In genomic region chr7:155491812-155492211, GRCh38 we compare ENCODE assay signal across 19 cellular contexts. TPM values are rescaled to one million over a fixed set of nuclear protein-coding genes. Genes with fewer than 3 reads are reported as not detected.
A peak's percentile ranks its signal among the peaks of the same experiment; 100 is the strongest.
DNase-seq lines count a peak whose midpoint lies in the region; ATAC-seq, FAIRE-seq and TF ChIP-seq lines count a peak whose summit lies in the region.
"Had no signal": no experiment of that assay in that cellular context is flagged by ENCODE, and none has a peak within 500 bp of the region (broad histone marks: within the 10 kb centered on the region; RNA-seq: fewer than 3 reads in every experiment).

No MANE protein-coding gene starts in this region.

- no peaks in the 10 kb centered on the region for H3K9me3 Mint-ChIP-seq in CD8-positive, alpha-beta T cell
- H3K9me3 Mint-ChIP-seq in GM23338: no peaks in the 10 kb centered on the region; the same call in 2 of the 3 replicates
- peaks cover 0 to 2% of the 10 kb centered on the region in 2 donors for H3K9me3 Mint-ChIP-seq in effector memory CD8-positive, alpha-beta T cell
- H3K9me3 Mint-ChIP-seq in natural killer cell treated with Interleukin-12 subunit alpha and Interleukin-12 subunit beta and Interleukin-15 and Interleukin-18, amount 100 ng/mL, for 72 hours: peaks cover 4% of the 10 kb centered on the region

- in situ Hi-C loops in HepG2 (cut with HindIII; ENCODE audit: extremely low pct_ligation_motif_present, low pct_unique_long_range_greater_than_20kb): no loop called here

- no peak for TF ChIP-seq EP300 in HepG2 (IDR thresholded peaks at IDR 0.05; ENCODE audit: low read depth in 2 of 2, low read length in 2 of 2)
- TF ChIP-seq EP300 in HepG2 (CRISPR knock-in tag; IDR thresholded peaks at IDR 0.05; ENCODE audit: borderline replicate concordance): no peak

- no TSS peak for BruUV-seq in HepG2 (replicated peaks; lab: Mats Ljungman, UMichigan)

- H3K4me1 ChIP-seq in CD8-positive, alpha-beta T cell (ENCODE audit: insufficient read depth, low read length): peaks cover 16% of the 10 kb centered on the region
- H3K4me1 ChIP-seq in GM23338 (ENCODE audit: insufficient read depth) (peaks cover 19% of the 10 kb centered on the region), HepG2 (ENCODE audit: insufficient read depth, low read length) (peaks cover 7% of the 10 kb centered on the region)
- H3K4me1 ChIP-seq: colonic mucosa, right lobe of liver had no signal

- H4K20me1 ChIP-seq in GM23338 (replicated peaks; ENCODE audit: insufficient read depth) (no peaks in the 10 kb centered on the region), HepG2 (ENCODE audit: insufficient read depth, low read length) (no peaks in the 10 kb centered on the region)

- TF ChIP-seq POLR2A in HepG2 (IDR thresholded peaks at IDR 0.05; ENCODE audit: insufficient read depth in 1 of 2, low read depth in 2 of 2, low read length in 2 of 2): no peak

- TF ChIP-seq CTCF in CD8-positive, alpha-beta T cell (IDR thresholded peaks at IDR 0.05): no peak
- TF ChIP-seq CTCF in GM23338 (conservative IDR thresholded peaks at IDR 0.05; ENCODE audit: low read depth in 2 of 2) (no peak), HepG2 (CRISPR knock-in tag; IDR thresholded peaks at IDR 0.05) (no peak)

- H3K36me3 ChIP-seq in CD8-positive, alpha-beta T cell (ENCODE audit: insufficient read depth, low read length): no peaks in the 10 kb centered on the region
- H3K36me3 ChIP-seq in GM23338 (ENCODE audit: insufficient read depth) (no peaks in the 10 kb centered on the region), HepG2 (replicated peaks in 1 of 2; ENCODE audit: control insufficient read depth in 1 of 2, insufficient read depth in 2 of 2, low read length in 2 of 2) (no peaks in the 10 kb centered on the region)
- H3K36me3 ChIP-seq: colonic mucosa, heart left ventricle, right lobe of liver, thyroid gland had no signal

- H3K9me2 ChIP-seq in GM23338 (ENCODE audit: insufficient read depth): no peaks in the 10 kb centered on the region

- TF ChIP-seq RAD21 in HepG2 (CRISPR knock-in tag; IDR thresholded peaks at IDR 0.05): no peak

- H3K27me3 ChIP-seq in CD8-positive, alpha-beta T cell (ENCODE audit: insufficient read depth, low read length): no peaks in the 10 kb centered on the region
- H3K27me3 ChIP-seq in GM23338 (ENCODE audit: insufficient read depth) (peaks cover 71% of the 10 kb centered on the region), HepG2 (ENCODE audit: control insufficient read depth in 1 of 2, insufficient read depth in 2 of 2, low read length in 2 of 2) (peaks cover 17 to 93% of the 10 kb centered on the region in 2 experiments)
- H3K27me3 ChIP-seq: colonic mucosa, thyroid gland had no signal

- CTCF ChIA-PET in CD8-positive, alpha-beta T cell (lab: Charles Lee): no interaction called here
- CTCF ChIA-PET in HepG2 (lab: Yijun Ruan, JAX; ENCODE audit: low intra/inter-chr PET ratio, low total read pairs): no interaction called here

- no peak overlapping the region for H3K27ac Mint-ChIP-seq in CD8-positive, alpha-beta T cell
- H3K27ac Mint-ChIP-seq in GM23338: no peak overlapping the region
- H3K27ac Mint-ChIP-seq in effector memory CD8-positive, alpha-beta T cell: peak overlapping the region; percentile 36 to 55
- H3K27ac Mint-ChIP-seq in natural killer cell treated with Interleukin-12 subunit alpha and Interleukin-12 subunit beta and Interleukin-15 and Interleukin-18, amount 100 ng/mL, for 72 hours: peak overlapping the region in 1 of 2 donors; percentile 88

- FAIRE-seq in HepG2 (lab: Jason Lieb, UNC): no peak

- peaks cover 9% of the 10 kb centered on the region for H3K4me1 Mint-ChIP-seq in CD8-positive, alpha-beta T cell (ENCODE audit: low read depth)
- H3K4me1 Mint-ChIP-seq in GM23338: peaks cover 40% of the 10 kb centered on the region
- peaks cover 5 to 10% of the 10 kb centered on the region in 2 donors for H3K4me1 Mint-ChIP-seq in effector memory CD8-positive, alpha-beta T cell (ENCODE audit: low read depth in 2 of 2)
- H3K4me1 Mint-ChIP-seq in natural killer cell treated with Interleukin-12 subunit alpha and Interleukin-12 subunit beta and Interleukin-15 and Interleukin-18, amount 100 ng/mL, for 72 hours (ENCODE audit: low read depth in 2 of 2): peaks cover 20% of the 10 kb centered on the region in 2 donors

- no peak overlapping the region for H3K9ac ChIP-seq in HepG2 (ENCODE audit: insufficient read depth, low read depth, low read length)

- no peaks in the 10 kb centered on the region for H3K79me2 ChIP-seq in GM23338 (replicated peaks; ENCODE audit: insufficient read depth)
- no peaks in the 10 kb centered on the region for H3K79me2 ChIP-seq in HepG2 (ENCODE audit: insufficient read depth, low read length)

- peak overlapping the region; percentile 82 for H3K4me3 Mint-ChIP-seq in CD8-positive, alpha-beta T cell
- peak overlapping the region; percentile 78 for H3K4me3 Mint-ChIP-seq in GM23338
- peak overlapping the region; percentile 42 to 78 for H3K4me3 Mint-ChIP-seq in effector memory CD8-positive, alpha-beta T cell
- peak overlapping the region; percentile 88 for H3K4me3 Mint-ChIP-seq in natural killer cell treated with Interleukin-12 subunit alpha and Interleukin-12 subunit beta and Interleukin-15 and Interleukin-18, amount 100 ng/mL, for 72 hours

- no peaks in the 10 kb centered on the region for H3K9me3 ChIP-seq in CD8-positive, alpha-beta T cell (ENCODE audit: low read length)
- H3K9me3 ChIP-seq in HepG2 (ENCODE audit: low read length): no peaks in the 10 kb centered on the region
- H3K9me3 ChIP-seq: colonic mucosa, heart left ventricle, right lobe of liver, thyroid gland had no signal

- H3K27me3 Mint-ChIP-seq in CD8-positive, alpha-beta T cell (ENCODE audit: low read depth): peaks cover 16% of the 10 kb centered on the region
- H3K27me3 Mint-ChIP-seq in GM23338 (ENCODE audit: insufficient read depth, low read depth, poor library complexity): peaks cover 90% of the 10 kb centered on the region
- peaks cover 45 to 73% of the 10 kb centered on the region in 2 donors for H3K27me3 Mint-ChIP-seq in effector memory CD8-positive, alpha-beta T cell
- peaks cover 0 to 8% of the 10 kb centered on the region in 2 donors for H3K27me3 Mint-ChIP-seq in natural killer cell treated with Interleukin-12 subunit alpha and Interleukin-12 subunit beta and Interleukin-15 and Interleukin-18, amount 100 ng/mL, for 72 hours

- H3K4me2 ChIP-seq in GM23338 (peak overlapping the region; percentile 86), HepG2 (ENCODE audit: low read depth, low read length) (no peak overlapping the region)

- no peak for ATAC-seq in CD8-positive, alpha-beta T cell
- no peak for ATAC-seq in GM23338
- ATAC-seq in effector memory CD8-positive, alpha-beta T cell (replicated peaks): no peak
- ATAC-seq in natural killer cell treated with Interleukin-12 subunit alpha and Interleukin-12 subunit beta and Interleukin-15 and Interleukin-18, amount 100 ng/mL, for 72 hours: no peak
- no peak for ATAC-seq in HepG2
- ATAC-seq in HG02759 (IDR thresholded peaks at IDR 0.05; ENCODE audit: unreplicated experiment): no peak

- no peak for DNase-seq in CD8-positive, alpha-beta T cell
- DNase-seq in GM23338 (ENCODE audit: low spot score) (no peak), glomerular visceral epithelial cell (ENCODE audit: extremely low spot score) (no peak), NCI-H128 (lab: John Stamatoyannopoulos, UW; ENCODE audit: unreplicated experiment) (no peak), HepG2 (ENCODE audit: low spot score) (no peak)
- DNase-seq in effector memory CD8-positive, alpha-beta T cell: no peak
- DNase-seq in natural killer cell treated with Interleukin-12 subunit alpha and Interleukin-12 subunit beta and Interleukin-15 and Interleukin-18, amount 100 ng/mL, for 72 hours (ENCODE audit: low spot score): no peak
- DNase-seq: activated CD4-positive, alpha-beta T cell treated with anti-CD3 and anti-CD28 coated beads for 4 hours; colonic mucosa; heart left ventricle; NCI-H1694 treated with DMSO at 0.1 percent for 48 hours; NCI-H446 treated with DMSO at 0.1 percent for 48 hours; right lobe of liver; SHP77; T-helper 9 cell; thyroid gland had no signal

- no peaks in the 10 kb centered on the region for H3K36me3 Mint-ChIP-seq in CD8-positive, alpha-beta T cell
- no peaks in the 10 kb centered on the region for H3K36me3 Mint-ChIP-seq in GM23338 (ENCODE audit: low read depth)
- peaks cover 3% of the 10 kb centered on the region for H3K36me3 Mint-ChIP-seq in effector memory CD8-positive, alpha-beta T cell (ENCODE audit: insufficient read depth)
- H3K36me3 Mint-ChIP-seq in natural killer cell treated with Interleukin-12 subunit alpha and Interleukin-12 subunit beta and Interleukin-15 and Interleukin-18, amount 100 ng/mL, for 72 hours: peaks cover 6% of the 10 kb centered on the region

- intact Hi-C loops in CD8-positive, alpha-beta T cell (cut with DNase I, micrococcal nuclease): no loop called here
- intact Hi-C loops in HepG2 (cut with micrococcal nuclease; ENCODE audit: unreplicated experiment): no loop called here

- 0 out of 2 replicates have a peak, but pooled peaks cover 9% of the 10 kb centered on the region for H3F3A ChIP-seq in GM23338 (replicated peaks; ENCODE audit: low read depth)

- POLR2A ChIA-PET in CD8-positive, alpha-beta T cell (lab: Charles Lee): no interaction called here
- POLR2A ChIA-PET in HepG2 (lab: Yijun Ruan, JAX): no interaction called here

- H2AFZ ChIP-seq in GM23338 (peak overlapping the region; percentile 97), HepG2 (ENCODE audit: low read length) (no peak overlapping the region)

- WGBS in HepG2 (ENCODE audit: low lambda C conversion rate): 45% methylated on average over 11 of the region's 11 CpGs

- no peak overlapping the region for H3K4me3 ChIP-seq in CD8-positive, alpha-beta T cell (ENCODE audit: low read depth, low read length)
- H3K4me3 ChIP-seq in GM23338 (peak overlapping the region; percentile 73), HepG2 (replicated peaks in 1 of 3; ENCODE audit: insufficient read depth in 1 of 3, low read depth in 2 of 3, low read length in 3 of 3) (no peak overlapping the region)
- H3K4me3 ChIP-seq: thyroid gland had no signal

- H3K27ac ChIP-seq in CD8-positive, alpha-beta T cell (ENCODE audit: low read depth, low read length): no peak overlapping the region
- H3K27ac ChIP-seq in GM23338 (ENCODE audit: low read depth) (no peak overlapping the region), HepG2 (ENCODE audit: extremely low read length, insufficient read depth, low read length) (no peak overlapping the region)
- H3K27ac ChIP-seq: colonic mucosa, right lobe of liver, thyroid gland had no signal

RNA-seq across cellular contexts. Expression of gene EN2, which starts 33.9 kb away (rescaled TPM):
- not detected for total RNA-seq in CD8-positive, alpha-beta T cell
- not detected in 2 replicates for total RNA-seq in GM23338 (2014; rRNA removed; shearing (Covaris generic))
- polyA plus RNA-seq in GM23338 (2016; fragmentation: Nextera tagmentation; extraction: Ambion mirVana): not detected in 2 replicates
- total RNA-seq in natural killer cell treated with Interleukin-12 subunit alpha and Interleukin-12 subunit beta and Interleukin-15 and Interleukin-18, amount 100 ng/mL, for 72 hours: under 1 TPM in 1 of 2 donors, not detected in 1; 0.07 TPM
- not detected in 2 replicates for total RNA-seq in HepG2 (2016; rRNA removed; fragmentation: Illumina TruSeq; extraction: Trizol)
- not detected in 2 replicates for total RNA-seq in HepG2 (2016; cell fraction: cytosol; rRNA removed; fragmentation: Illumina TruSeq; extraction: Trizol; ENCODE audit: low read depth)
- total RNA-seq in HepG2 (2016; cell fraction: insoluble cytoplasmic fraction; rRNA removed; fragmentation: Illumina TruSeq; extraction: Trizol): not detected in 2 replicates
- not detected in 2 replicates for total RNA-seq in HepG2 (2016; cell fraction: membrane; rRNA removed; fragmentation: Illumina TruSeq; extraction: Trizol)
- not detected in 2 replicates for total RNA-seq in HepG2 (2016; cell fraction: nucleus; rRNA removed; fragmentation: Illumina TruSeq; extraction: Trizol)
- polyA plus RNA-seq in HepG2 (2011; rRNA removed): not detected in 2 replicates
- not detected in 2 replicates for polyA plus RNA-seq in HepG2 (2011; cell fraction: cytosol; rRNA removed)
- polyA plus RNA-seq in HepG2 (2011; cell fraction: nucleus; rRNA removed): not detected in 2 replicates
- polyA plus RNA-seq in HepG2 (2012): not detected in 2 replicates
- polyA plus RNA-seq in HepG2 (2016; cell fraction: cytosol; fragmentation: Illumina TruSeq; extraction: Trizol; ENCODE audit: low read depth): not detected in 2 replicates
- not detected in 2 replicates for polyA plus RNA-seq in HepG2 (2016; cell fraction: insoluble cytoplasmic fraction; fragmentation: Illumina TruSeq; extraction: Trizol; ENCODE audit: low read depth)
- polyA plus RNA-seq in HepG2 (2016; cell fraction: membrane; fragmentation: Illumina TruSeq; extraction: Trizol; ENCODE audit: low read depth): not detected in 2 replicates
- not detected in 2 replicates for polyA plus RNA-seq in HepG2 (2016; cell fraction: nucleus; fragmentation: Illumina TruSeq; extraction: Trizol; ENCODE audit: insufficient read depth, low read depth)
- not detected in 2 replicates for polyA minus RNA-seq in HepG2 (2011; rRNA and poly(A)+ RNA removed; ENCODE audit: low replicate concordance)
- not detected in 2 replicates for polyA minus RNA-seq in HepG2 (2011; cell fraction: cytosol; rRNA and poly(A)+ RNA removed)
- polyA minus RNA-seq in HepG2 (2011; cell fraction: nucleus; rRNA and poly(A)+ RNA removed): not detected in 2 replicates
- total RNA-seq: aorta, colonic mucosa, right lobe of liver had no signal
- polyA plus RNA-seq: aorta had no signal

RNA-seq across cellular contexts. Expression of gene CNPY1, which starts 54.5 kb away (rescaled TPM):
- not detected for total RNA-seq in CD8-positive, alpha-beta T cell
- total RNA-seq in GM23338 (2014; rRNA removed; shearing (Covaris generic)): 0.31 TPM in 1 of 2 replicates, not detected in the other
- not detected in 2 replicates for polyA plus RNA-seq in GM23338 (2016; fragmentation: Nextera tagmentation; extraction: Ambion mirVana)
- not detected for total RNA-seq in natural killer cell treated with Interleukin-12 subunit alpha and Interleukin-12 subunit beta and Interleukin-15 and Interleukin-18, amount 100 ng/mL, for 72 hours
- not detected in 2 replicates for total RNA-seq in HepG2 (2016; rRNA removed; fragmentation: Illumina TruSeq; extraction: Trizol)
- total RNA-seq in HepG2 (2016; cell fraction: cytosol; rRNA removed; fragmentation: Illumina TruSeq; extraction: Trizol; ENCODE audit: low read depth): not detected in 2 replicates
- total RNA-seq in HepG2 (2016; cell fraction: insoluble cytoplasmic fraction; rRNA removed; fragmentation: Illumina TruSeq; extraction: Trizol): not detected in 2 replicates
- total RNA-seq in HepG2 (2016; cell fraction: membrane; rRNA removed; fragmentation: Illumina TruSeq; extraction: Trizol): not detected in 2 replicates
- not detected in 2 replicates for total RNA-seq in HepG2 (2016; cell fraction: nucleus; rRNA removed; fragmentation: Illumina TruSeq; extraction: Trizol)
- not detected in 2 replicates for polyA plus RNA-seq in HepG2 (2011; rRNA removed)
- not detected in 2 replicates for polyA plus RNA-seq in HepG2 (2011; cell fraction: cytosol; rRNA removed)
- polyA plus RNA-seq in HepG2 (2011; cell fraction: nucleus; rRNA removed): not detected in 2 replicates
- not detected in 2 replicates for polyA plus RNA-seq in HepG2 (2012)
- polyA plus RNA-seq in HepG2 (2016; cell fraction: cytosol; fragmentation: Illumina TruSeq; extraction: Trizol; ENCODE audit: low read depth): not detected in 2 replicates
- not detected in 2 replicates for polyA plus RNA-seq in HepG2 (2016; cell fraction: insoluble cytoplasmic fraction; fragmentation: Illumina TruSeq; extraction: Trizol; ENCODE audit: low read depth)
- not detected in 2 replicates for polyA plus RNA-seq in HepG2 (2016; cell fraction: membrane; fragmentation: Illumina TruSeq; extraction: Trizol; ENCODE audit: low read depth)
- polyA plus RNA-seq in HepG2 (2016; cell fraction: nucleus; fragmentation: Illumina TruSeq; extraction: Trizol; ENCODE audit: insufficient read depth, low read depth): not detected in 2 replicates
- polyA minus RNA-seq in HepG2 (2011; rRNA and poly(A)+ RNA removed; ENCODE audit: low replicate concordance): not detected in 2 replicates
- not detected in 2 replicates for polyA minus RNA-seq in HepG2 (2011; cell fraction: cytosol; rRNA and poly(A)+ RNA removed)
- polyA minus RNA-seq in HepG2 (2011; cell fraction: nucleus; rRNA and poly(A)+ RNA removed): not detected in 2 replicates
- total RNA-seq: aorta, colonic mucosa, heart left ventricle, thyroid gland had no signal
- polyA plus RNA-seq: aorta, esophagus, heart left ventricle had no signal

Comparison
In these comparisons a context has a peak if more than half of its experiments do, and no peak if none do; other contexts are left out.
1. H3K27ac Mint-ChIP-seq: peak in effector memory CD8-positive, alpha-beta T cell (2 of 2); none in CD8-positive, alpha-beta T cell (single experiment) and GM23338 (single experiment).
2. Peak in every context shown above with its lines, with median percentiles within 50 percentile points of each other: H3K4me3 Mint-ChIP-seq.